28 cellular contexts compared by ENCODE assay signal in genomic region chr1:171107969-171108368, GRCh38. TPM values are rescaled to one million over a fixed set of nuclear protein-coding genes. Genes with fewer than 3 reads are reported as not detected.
"Had no signal": no experiment of that assay in that cellular context is flagged by ENCODE, and none has a peak within 500 bp of the region (broad histone marks: within the 10 kb centered on the region; RNA-seq: fewer than 3 reads in every experiment).

No MANE protein-coding gene starts in this region.

- H3K4me3 ChIP-seq: breast epithelium, hepatocyte, pancreas, prostate gland, sigmoid colon, thyroid gland had no signal

- H3K27ac ChIP-seq: breast epithelium, hepatocyte, pancreas, prostate gland, thyroid gland had no signal

- ATAC-seq: activated CD8-positive, alpha-beta T cell treated with anti-CD3 and anti-CD28 coated beads for 36 hours; activated T-cell treated with anti-CD3 and anti-CD28 coated beads, Interleukin-2, amount 50 U/mL, for 4 hours; activated T-helper 17 cell treated with anti-CD3 and anti-CD28 coated beads, Interleukin-2, amount 50 U/mL, for 72 hours; pancreas; stimulated activated memory B cell treated with anti-CD40 and anti-IgM and Interleukin-4, amounts not matched to agents 10 μg/mL and 1 μg/mL and 100 μg/mL, for 72 hours; stimulated activated naive CD8-positive, alpha-beta T cell treated with anti-CD3 and anti-CD28 coated beads, Interleukin-15, amount 100 ng/mL, for 72 hours had no signal

- H3K9me3 Mint-ChIP-seq: activated CD8-positive, alpha-beta T cell treated with anti-CD3 and anti-CD28 coated beads for 36 hours; activated T-cell treated with anti-CD3 and anti-CD28 coated beads, Interleukin-2, amount 50 U/mL, for 4 hours; activated T-helper 17 cell treated with anti-CD3 and anti-CD28 coated beads, Interleukin-2, amount 50 U/mL, for 72 hours; central memory CD8-positive, alpha-beta T cell; dendritic cell treated with granulocyte-macrophage colony-stimulating factor and Interleukin-4, amounts not matched to agents 40 ng/mL and 50 ng/mL, for 4 days; naive B cell; stimulated activated naive CD8-positive, alpha-beta T cell treated with anti-CD3 and anti-CD28 coated beads, Interleukin-15, amount 100 ng/mL, for 72 hours had no signal

- H3K4me1 Mint-ChIP-seq: activated T-helper 17 cell treated with anti-CD3 and anti-CD28 coated beads, Interleukin-2, amount 50 U/mL, for 72 hours; central memory CD8-positive, alpha-beta T cell; naive B cell; stimulated activated memory B cell treated with anti-CD40 and anti-IgM and Interleukin-4, amounts not matched to agents 10 μg/mL and 1 μg/mL and 100 μg/mL, for 72 hours; stimulated activated naive CD8-positive, alpha-beta T cell treated with anti-CD3 and anti-CD28 coated beads, Interleukin-15, amount 100 ng/mL, for 72 hours had no signal

- H3K9me3 ChIP-seq: breast epithelium, pancreas, prostate gland, sigmoid colon, thyroid gland had no signal

- H3K79me2 ChIP-seq: hepatocyte had no signal

- H2AFZ ChIP-seq: hepatocyte had no signal

- H3K4me1 ChIP-seq: breast epithelium, pancreas, prostate gland, sigmoid colon, thyroid gland had no signal

- DNase-seq: activated CD4-positive, alpha-beta T cell treated with anti-CD3 and anti-CD28 coated beads for 1 hour; activated CD4-positive, alpha-beta T cell treated with anti-CD3 and anti-CD28 coated beads, Interleukin-2, amount 50 U/mL, for 1 hour; activated CD8-positive, alpha-beta T cell treated with anti-CD3 and anti-CD28 coated beads for 36 hours; activated gamma-delta T cell treated with Interleukin-2 at 50 U/mL for 16 hours; activated naive CD4-positive, alpha-beta T cell treated with anti-CD3 and anti-CD28 coated beads, Interleukin-2, amount 50 U/mL, for 16 hours; activated T-cell treated with anti-CD3 and anti-CD28 coated beads, Interleukin-2, amount 50 U/mL, for 4 hours; glutamatergic neuron; islet precursor cell; left ventricle myocardium superior; naive B cell; pancreas; sigmoid colon; small intestine; stimulated activated CD4-positive, alpha-beta T cell treated with anti-CD3 and anti-CD28 coated beads, Interleukin-4, amount 100 ng/mL, for 24 hours; stimulated activated CD8-positive, alpha-beta memory T cell treated with anti-CD3 and anti-CD28 coated beads, Interleukin-4, amount 100 ng/mL, for 48 hours; stimulated activated naive CD8-positive, alpha-beta T cell treated with anti-CD3 and anti-CD28 coated beads, Interleukin-15, amount 100 ng/mL, for 72 hours; T-helper 2 cell; thyroid gland had no signal

- H3K4me3 Mint-ChIP-seq: activated CD8-positive, alpha-beta T cell treated with anti-CD3 and anti-CD28 coated beads for 36 hours; activated T-cell treated with anti-CD3 and anti-CD28 coated beads, Interleukin-2, amount 50 U/mL, for 4 hours; activated T-helper 17 cell treated with anti-CD3 and anti-CD28 coated beads, Interleukin-2, amount 50 U/mL, for 72 hours; central memory CD8-positive, alpha-beta T cell; dendritic cell treated with granulocyte-macrophage colony-stimulating factor and Interleukin-4, amounts not matched to agents 40 ng/mL and 50 ng/mL, for 4 days; mesothelial cell of epicardium; naive B cell; stimulated activated memory B cell treated with anti-CD40 and anti-IgM and Interleukin-4, amounts not matched to agents 10 μg/mL and 1 μg/mL and 100 μg/mL, for 72 hours; stimulated activated naive CD8-positive, alpha-beta T cell treated with anti-CD3 and anti-CD28 coated beads, Interleukin-15, amount 100 ng/mL, for 72 hours had no signal

- H3K27me3 ChIP-seq: breast epithelium, hepatocyte, pancreas, sigmoid colon, thyroid gland had no signal

- H3K36me3 Mint-ChIP-seq: mesothelial cell of epicardium; naive B cell; stimulated activated memory B cell treated with anti-CD40 and anti-IgM and Interleukin-4, amounts not matched to agents 10 μg/mL and 1 μg/mL and 100 μg/mL, for 72 hours had no signal

- H3K27ac Mint-ChIP-seq: activated CD8-positive, alpha-beta T cell treated with anti-CD3 and anti-CD28 coated beads for 36 hours; activated T-helper 17 cell treated with anti-CD3 and anti-CD28 coated beads, Interleukin-2, amount 50 U/mL, for 72 hours; dendritic cell treated with granulocyte-macrophage colony-stimulating factor and Interleukin-4, amounts not matched to agents 40 ng/mL and 50 ng/mL, for 4 days; mesothelial cell of epicardium; naive B cell; stimulated activated memory B cell treated with anti-CD40 and anti-IgM and Interleukin-4, amounts not matched to agents 10 μg/mL and 1 μg/mL and 100 μg/mL, for 72 hours; stimulated activated naive CD8-positive, alpha-beta T cell treated with anti-CD3 and anti-CD28 coated beads, Interleukin-15, amount 100 ng/mL, for 72 hours had no signal

- H3K4me2 ChIP-seq: hepatocyte had no signal

- H3K36me3 ChIP-seq: breast epithelium, pancreas, prostate gland, sigmoid colon, thyroid gland had no signal

- H3K27me3 Mint-ChIP-seq: dendritic cell treated with granulocyte-macrophage colony-stimulating factor and Interleukin-4, amounts not matched to agents 40 ng/mL and 50 ng/mL, for 4 days had no signal

RNA-seq across cellular contexts. Expression of gene FMO3, which starts 17.3 kb away (rescaled TPM):
- total RNA-seq: activated CD8-positive, alpha-beta T cell treated with anti-CD3 and anti-CD28 coated beads for 36 hours; activated T-cell treated with anti-CD3 and anti-CD28 coated beads, Interleukin-2, amount 50 U/mL, for 4 hours; activated T-helper 17 cell treated with anti-CD3 and anti-CD28 coated beads, Interleukin-2, amount 50 U/mL, for 72 hours; frontal cortex; mesothelial cell of epicardium had no signal
- polyA plus RNA-seq: neural cell had no signal
